In genomic region chr3:61521229-61521628, GRCh38 we compare ENCODE assay signal across 1 cellular context.
TF ChIP-seq lines count a peak whose summit lies in the region.

No MANE protein-coding gene starts in this region.

TF ChIP-seq in GM23338, 12 proteins besides CTCF, POLR2A, EP300 and RAD21 (continued from another document):
- no peak for TF ChIP-seq ZNF462 (CRISPR knock-in tag; IDR thresholded peaks at IDR 0.05)
- no peak for TF ChIP-seq ZNF331 (CRISPR knock-in tag; IDR thresholded peaks at IDR 0.05; ENCODE audit: low read depth)
- no peak for TF ChIP-seq NANOG (IDR thresholded peaks at IDR 0.05; ENCODE audit: borderline replicate concordance)
- TF ChIP-seq EZH2phosphoT487 (IDR thresholded peaks at IDR 0.05; ENCODE audit: unreplicated experiment): no peak
